8 cellular contexts compared by ENCODE assay signal in genomic region chr14:91059576-91060471, GRCh38. TPM values are rescaled to one million over a fixed set of nuclear protein-coding genes. Genes with fewer than 3 reads are reported as not detected.
DNase-seq lines count a peak whose midpoint lies in the region; ATAC-seq and TF ChIP-seq lines count a peak whose summit lies in the region.

No MANE protein-coding gene starts in this region.

- CTCF ChIA-PET in CD8-positive, alpha-beta memory T cell (lab: Charles Lee), result interaction anchor here (1.0 to 3.1 kb wide), 11 partner anchors 9 to 157 kb away, joined by 3 to 22 read pairs (median 4); partner anchors contain the start of gene DGLUCY

- TF ChIP-seq CTCF in Peyer's patch (IDR thresholded peaks at IDR 0.05) (peak in 3 of 6 experiments; percentile 45 to 65 (median 58)), foreskin keratinocyte (conservative IDR thresholded peaks at IDR 0.05) (peak; percentile 47), tibial nerve (IDR thresholded peaks at IDR 0.05) (peak in 2 of 5 experiments; percentile 15 to 18)

- H3K9me3 ChIP-seq in CD8-positive, alpha-beta memory T cell (ENCODE audit: low read length), result no peaks in the 10 kb centered on the region
- H3K9me3 ChIP-seq in Peyer's patch (no peaks in the 10 kb centered on the region), tibial nerve (no peaks in the 10 kb centered on the region)

- TF ChIP-seq EP300 in tibial nerve (IDR thresholded peaks at IDR 0.05), result no peak

- H3K36me3 Mint-ChIP-seq in CD8-positive, alpha-beta memory T cell, result peaks cover 0 to 8% (median 8%) of the 10 kb centered on the region in 3 donors

- peak overlapping the region; percentile 94 for H3K27ac ChIP-seq in CD8-positive, alpha-beta memory T cell (ENCODE audit: low read depth, low read length)
- H3K27ac ChIP-seq in Peyer's patch, result peak overlapping the region; percentile 96 to 99 (median 98)
- peak overlapping the region; percentile 56 for H3K27ac ChIP-seq in foreskin keratinocyte
- H3K27ac ChIP-seq in tibial nerve, result peak overlapping the region; percentile 99 to 100 (median 99)

- no peaks in the 10 kb centered on the region for H3K27me3 ChIP-seq in CD8-positive, alpha-beta memory T cell (ENCODE audit: insufficient read depth, low read length, poor library complexity, severe bottlenecking)
- H3K27me3 ChIP-seq in Peyer's patch (no peaks in the 10 kb centered on the region), foreskin keratinocyte (no peaks in the 10 kb centered on the region), tibial nerve (no peaks in the 10 kb centered on the region)

- no peak for TF ChIP-seq POLR2A in Peyer's patch (IDR thresholded peaks at IDR 0.05)
- no peak for TF ChIP-seq POLR2A in tibial nerve (IDR thresholded peaks at IDR 0.05)

- peak; percentile 21 for ATAC-seq in GM19467 (IDR thresholded peaks at IDR 0.05; ENCODE audit: unreplicated experiment)
- peak; percentile 5 for ATAC-seq in foreskin keratinocyte

- H3K36me3 ChIP-seq in CD8-positive, alpha-beta memory T cell (ENCODE audit: insufficient read depth, low read length), result no peaks in the 10 kb centered on the region
- no peaks in the 10 kb centered on the region for H3K36me3 ChIP-seq in Peyer's patch
- H3K36me3 ChIP-seq in tibial nerve, result no peaks in the 10 kb centered on the region

- POLR2A ChIA-PET in CD8-positive, alpha-beta memory T cell (lab: Charles Lee), result interaction anchor here (0.6 to 3.7 kb wide), 13 partner anchors 11 to 677 kb away, joined by 3 to 42 read pairs (median 4); partner anchors contain the start of genes DGLUCY and PPP4R3A

- DNase-seq in CD8-positive, alpha-beta memory T cell, result peak; percentile 42 to 79 (median 55)
- DNase-seq in HT-29 (ENCODE audit: low spot score), result peak; percentile 55
- peak; percentile 68 to 81 (median 70) for DNase-seq in Peyer's patch
- DNase-seq in activated gamma-delta T cell treated with Interleukin-2 at 50 U/mL for 16 hours, result peak; percentile 62
- DNase-seq in foreskin keratinocyte, result peak; percentile 22 to 42
- peak in 41 of 56 donors; percentile 11 to 84 (median 45) for DNase-seq in nucleus accumbens (lab: John Stamatoyannopoulos, UW)
- DNase-seq in tibial nerve (ENCODE audit: low spot score in 2 of 2), result peak in 1 of 2 donors; percentile 19

- peak overlapping the region; percentile 79 for H3K4me3 ChIP-seq in CD8-positive, alpha-beta memory T cell (ENCODE audit: low read length)
- peak overlapping the region; percentile 60 to 99 (median 93) for H3K4me3 ChIP-seq in Peyer's patch
- peak overlapping the region; percentile 90 to 97 (median 94) for H3K4me3 ChIP-seq in tibial nerve

- peaks cover 0 to 2% (median 0%) of the 10 kb centered on the region in 5 donors for H3K9me3 Mint-ChIP-seq in CD8-positive, alpha-beta memory T cell

- H3K27ac Mint-ChIP-seq in CD8-positive, alpha-beta memory T cell, result peak overlapping the region in 6 of 8 donors; percentile 47 to 89 (median 60)

- 2% methylated on average over 12 to 36 of the region's 88 CpGs for WGBS in tibial nerve, 2 donors

- peaks cover 47% of the 10 kb centered on the region for H3K4me1 ChIP-seq in CD8-positive, alpha-beta memory T cell (ENCODE audit: insufficient read depth, low read length)
- H3K4me1 ChIP-seq in Peyer's patch (peaks cover 0 to 24% (median 10%) of the 10 kb centered on the region in 4 donors), foreskin keratinocyte (peaks cover 4% of the 10 kb centered on the region), tibial nerve (peaks cover 0 to 36% (median 5%) of the 10 kb centered on the region in 4 donors)

- H3K4me3 Mint-ChIP-seq in CD8-positive, alpha-beta memory T cell, result peak overlapping the region; percentile 78 to 93 (median 85)

- no peaks in the 10 kb centered on the region for H3K27me3 Mint-ChIP-seq in CD8-positive, alpha-beta memory T cell

- peaks cover 54 to 66% (median 64%) of the 10 kb centered on the region in 3 donors for H3K4me1 Mint-ChIP-seq in CD8-positive, alpha-beta memory T cell

RNA-seq across cellular contexts. Expression of gene RPS6KA5, which starts 0.6 kb away (rescaled TPM):
- total RNA-seq in CD8-positive, alpha-beta memory T cell, result 10 to 100 TPM; 17.7 to 19.9 TPM
- polyA plus RNA-seq in CD8-positive, alpha-beta memory T cell, result 21.3 TPM
- 3.8 and 8.5 TPM in 2 replicates for total RNA-seq in HT-29 (2014; rRNA removed; shearing (Covaris generic))
- total RNA-seq in Peyer's patch (10 to 100 TPM; 10.3 to 15.1 (median 10.6) TPM), foreskin keratinocyte (2.4 and 3.1 TPM in 2 replicates), tibial nerve (10 to 100 TPM in 2 of 4 donors, 1 to 10 TPM in 2; 8.4 to 12.7 (median 10.1) TPM)
- 0.36 and 0.60 TPM in 2 replicates for polyA plus RNA-seq in foreskin keratinocyte

RNA-seq across cellular contexts. Expression of gene DGLUCY, which starts 54.0 kb away (rescaled TPM):
- total RNA-seq in CD8-positive, alpha-beta memory T cell, result 10 to 100 TPM; 45.3 to 48.7 TPM
- 55.5 TPM for polyA plus RNA-seq in CD8-positive, alpha-beta memory T cell
- 30.4 and 37.9 TPM in 2 replicates for total RNA-seq in HT-29 (2014; rRNA removed; shearing (Covaris generic))
- total RNA-seq in Peyer's patch, result 100 to 1,000 TPM in 2 of 4 donors, 10 to 100 TPM in 2; 47.1 to 145 (median 102) TPM
- total RNA-seq in foreskin keratinocyte, result 29.8 and 33.2 TPM in 2 replicates
- polyA plus RNA-seq in foreskin keratinocyte, result 18.2 and 18.8 TPM in 2 replicates
- total RNA-seq in tibial nerve, result 10 to 100 TPM; 41.6 to 55.5 (median 46.5) TPM
